12 cellular contexts compared by ENCODE assay signal in the genomic region with DNA sequence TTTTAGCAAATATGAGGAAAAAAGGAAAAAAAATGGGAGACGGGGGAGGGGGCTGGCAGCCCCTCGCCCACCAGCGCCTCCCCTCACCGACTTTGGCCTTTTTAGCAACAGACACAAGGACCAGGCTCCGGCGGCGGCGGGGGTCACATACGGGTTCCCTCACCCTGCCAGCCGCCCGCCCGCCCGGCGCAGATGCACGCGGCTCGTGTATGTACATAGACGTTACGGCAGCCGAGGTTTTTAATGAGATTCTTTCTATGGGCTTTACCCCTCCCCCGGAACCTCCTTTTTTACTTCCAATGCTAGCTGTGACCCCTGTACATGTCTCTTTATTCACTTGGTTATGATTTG. TPM values are rescaled to one million over a fixed set of nuclear protein-coding genes. Genes with fewer than 3 reads are reported as not detected.
DNase-seq lines count a peak whose midpoint lies in the region; ATAC-seq and TF ChIP-seq lines count a peak whose summit lies in the region.
"Had no signal": no experiment of that assay in that cellular context is flagged by ENCODE, and none has a peak within 500 bp of the region (broad histone marks: within the 10 kb centered on the region; RNA-seq: fewer than 3 reads in every experiment).

No MANE protein-coding gene starts in this region.

- no peak overlapping the region for H3K27ac Mint-ChIP-seq in endodermal cell

- peaks cover 61% of the 10 kb centered on the region for H3K4me1 ChIP-seq in left ventricle myocardium inferior
- peaks cover 0 to 43% of the 10 kb centered on the region in 2 donors for H3K4me1 ChIP-seq in right atrium auricular region
- no peaks in the 10 kb centered on the region for H3K4me1 ChIP-seq in endodermal cell (ENCODE audit: control insufficient read depth, insufficient read depth, low read length)
- H3K4me1 ChIP-seq in psoas muscle, result peaks cover 24% of the 10 kb centered on the region

- H3K27ac ChIP-seq in left ventricle myocardium inferior (replicated peaks) (peak overlapping the region; percentile 99), right atrium auricular region (peak overlapping the region in 1 of 2 donors; percentile 90), endodermal cell (ENCODE audit: low read depth, low read length) (no peak overlapping the region), psoas muscle (peak overlapping the region; percentile 30)
- H3K27ac ChIP-seq: ascending aorta had no signal

- DNase-seq in left ventricle myocardium inferior (no peak), right atrium auricular region (ENCODE audit: low spot score) (no peak), endodermal cell (peak; percentile 81), psoas muscle (peak in 1 of 2 donors; percentile 54), globus pallidus (ENCODE audit: low spot score) (no peak), erythroblast (lab: John Stamatoyannopoulos, UW) (no peak)
- DNase-seq: DND-41, hippocampal formation, Kasumi-1, NCI-H1930, SW 1271 had no signal

- intact Hi-C loops in left ventricle myocardium inferior (cut with micrococcal nuclease), result no loop called here
- intact Hi-C loops in psoas muscle (cut with DNase I), result loop anchor here in 1 of 2 donors (5.0 kb wide), 1 partner anchor 111 kb away; no protein-coding TSS in a partner anchor

- peaks cover 36% of the 10 kb centered on the region for H3K27me3 Mint-ChIP-seq in endodermal cell (ENCODE audit: insufficient read depth)

- H3K36me3 ChIP-seq in left ventricle myocardium inferior, result peaks cover 48% of the 10 kb centered on the region
- H3K36me3 ChIP-seq in right atrium auricular region, result peaks cover 48% of the 10 kb centered on the region
- peaks cover 41% of the 10 kb centered on the region for H3K36me3 ChIP-seq in endodermal cell (ENCODE audit: control insufficient read depth, insufficient read depth, low read length)
- peaks cover 8 to 57% of the 10 kb centered on the region in 2 donors for H3K36me3 ChIP-seq in psoas muscle (ENCODE audit: insufficient read depth in 1 of 2, low read depth in 1 of 2)

- ATAC-seq in psoas muscle, result no peak

- H3K9me3 ChIP-seq in left ventricle myocardium inferior (replicated peaks) (no peaks in the 10 kb centered on the region), right atrium auricular region (no peaks in the 10 kb centered on the region), endodermal cell (ENCODE audit: control insufficient read depth, low read length) (no peaks in the 10 kb centered on the region), psoas muscle (no peaks in the 10 kb centered on the region)
- H3K9me3 ChIP-seq: ascending aorta had no signal

- WGBS in endodermal cell (ENCODE audit: insufficient coverage in 1 of 2, insufficient read length in 1 of 2), 2 experiments, result 65 to 80% methylated on average over 17 to 21 of the region's 21 CpGs
- WGBS in psoas muscle, 3 donors, result 76 to 81% (median 78%) methylated on average over 21 of the region's 21 CpGs

- TF ChIP-seq POLR2A in erythroblast (IDR thresholded peaks at IDR 0.05; ENCODE audit: low read length), result no peak

- no peak overlapping the region for H3K9ac ChIP-seq in endodermal cell (ENCODE audit: extremely low read depth, low read length, poor library complexity, severe bottlenecking)

- peaks cover 14% of the 10 kb centered on the region for H3K4me1 Mint-ChIP-seq in endodermal cell

- no peaks in the 10 kb centered on the region for H3K9me3 Mint-ChIP-seq in endodermal cell

- peaks cover 40% of the 10 kb centered on the region for H3K36me3 Mint-ChIP-seq in endodermal cell (ENCODE audit: low read depth)

- H3K27me3 ChIP-seq in left ventricle myocardium inferior (ENCODE audit: low read depth), result no peaks in the 10 kb centered on the region
- no peaks in the 10 kb centered on the region for H3K27me3 ChIP-seq in right atrium auricular region
- H3K27me3 ChIP-seq in endodermal cell (ENCODE audit: control insufficient read depth, insufficient read depth, low read length, poor library complexity, severe bottlenecking), result no peaks in the 10 kb centered on the region
- H3K27me3 ChIP-seq in psoas muscle (ENCODE audit: insufficient read depth in 3 of 3, low read length in 2 of 3), result no peaks in the 10 kb centered on the region
- H3K27me3 ChIP-seq: ascending aorta had no signal

- H3K4me3 Mint-ChIP-seq in endodermal cell, result no peak overlapping the region

- TF ChIP-seq CTCF in left ventricle myocardium inferior (IDR thresholded peaks at IDR 0.05; ENCODE audit: borderline replicate concordance), result no peak
- no peak for TF ChIP-seq CTCF in right atrium auricular region (IDR thresholded peaks at IDR 0.05)
- no peak for TF ChIP-seq CTCF in endodermal cell (conservative IDR thresholded peaks at IDR 0.05)
- TF ChIP-seq CTCF in psoas muscle (IDR thresholded peaks at IDR 0.05), result no peak

- peak overlapping the region; percentile 86 for H3K4me3 ChIP-seq in left ventricle myocardium inferior
- no peak overlapping the region for H3K4me3 ChIP-seq in right atrium auricular region
- no peak overlapping the region for H3K4me3 ChIP-seq in endodermal cell (ENCODE audit: low read length)
- H3K4me3 ChIP-seq in psoas muscle, result peak overlapping the region; percentile 86
- H3K4me3 ChIP-seq: ascending aorta had no signal

RNA-seq across cellular contexts. Expression of gene TMEM88, which starts 1.2 kb away (rescaled TPM):
- total RNA-seq in left ventricle myocardium inferior, result 26.4 TPM
- 10 to 100 TPM; 42.5 to 53.2 TPM for total RNA-seq in right atrium auricular region
- 10 to 100 TPM; 16.8 to 26.8 TPM for total RNA-seq in endodermal cell
- polyA plus RNA-seq in endodermal cell (2013, experiment 1 of 2), result 24.6 TPM
- polyA plus RNA-seq in endodermal cell (2013, experiment 2 of 2), result 22.9 TPM
- 10 to 100 TPM; 16.3 to 31.3 (median 19.0) TPM for total RNA-seq in psoas muscle
- polyA plus RNA-seq in psoas muscle, result 10 to 100 TPM; 24.0 to 57.4 (median 42.6) TPM

RNA-seq across cellular contexts. Expression of gene NAA38, which starts 3.7 kb away (rescaled TPM):
- total RNA-seq in left ventricle myocardium inferior, result 89.8 TPM
- total RNA-seq in right atrium auricular region, result 10 to 100 TPM; 77.1 to 85.0 TPM
- 10 to 100 TPM; 38.9 to 44.8 TPM for total RNA-seq in endodermal cell
- polyA plus RNA-seq in endodermal cell (2013, experiment 1 of 2), result 65.6 TPM
- polyA plus RNA-seq in endodermal cell (2013, experiment 2 of 2), result 58.9 TPM
- total RNA-seq in psoas muscle, result 10 to 100 TPM; 60.8 to 95.4 (median 73.3) TPM
- 100 to 1,000 TPM; 104 to 148 (median 109) TPM for polyA plus RNA-seq in psoas muscle

RNA-seq across cellular contexts. Expression of gene CYB5D1, which starts 4.1 kb away (rescaled TPM):
- total RNA-seq in left ventricle myocardium inferior (17.8 TPM), right atrium auricular region (1 to 10 TPM; 5.1 to 6.8 TPM), endodermal cell (10 to 100 TPM; 10.6 to 12.9 TPM), psoas muscle (10 to 100 TPM in 2 of 4 donors, 1 to 10 TPM in 2; 9.9 to 11.9 (median 10.2) TPM)
- 10.5 TPM for polyA plus RNA-seq in endodermal cell (2013, experiment 1 of 2)
- polyA plus RNA-seq in endodermal cell (2013, experiment 2 of 2), result 8.3 TPM
- 10 to 100 TPM in 2 of 3 donors, 1 to 10 TPM in 1; 7.1 to 31.7 (median 10.4) TPM for polyA plus RNA-seq in psoas muscle

RNA-seq across cellular contexts. Expression of gene KDM6B, which starts 19.7 kb away (rescaled TPM):
- total RNA-seq in left ventricle myocardium inferior (23.3 TPM), right atrium auricular region (10 to 100 TPM; 11.0 to 11.1 TPM), endodermal cell (10 to 100 TPM; 53.3 to 60.3 TPM), psoas muscle (10 to 100 TPM; 11.8 to 26.0 (median 17.9) TPM)
- 44.5 TPM for polyA plus RNA-seq in endodermal cell (2013, experiment 1 of 2)
- polyA plus RNA-seq in endodermal cell (2013, experiment 2 of 2), result 40.5 TPM
- 10 to 100 TPM in 1 of 3 donors, 1 to 10 TPM in 2; 2.8 to 16.6 (median 6.3) TPM for polyA plus RNA-seq in psoas muscle

RNA-seq across cellular contexts. Expression of gene CHD3, which starts 34.9 kb away (rescaled TPM):
- total RNA-seq in left ventricle myocardium inferior (15.6 TPM), right atrium auricular region (10 to 100 TPM; 17.6 to 44.7 TPM), endodermal cell (10 to 100 TPM; 55.0 to 64.1 TPM), psoas muscle (10 to 100 TPM in 1 of 4 donors, 1 to 10 TPM in 3; 5.8 to 13.1 (median 7.5) TPM)
- polyA plus RNA-seq in endodermal cell (2013, experiment 1 of 2), result 66.3 TPM
- 63.7 TPM for polyA plus RNA-seq in endodermal cell (2013, experiment 2 of 2)
- polyA plus RNA-seq in psoas muscle, result 1 to 10 TPM; 3.3 to 6.9 (median 6.8) TPM

Comparison
In these comparisons a context has a peak if more than half of its experiments do, and no peak if none do; other contexts are left out.
1. H3K4me3 ChIP-seq: peak in left ventricle myocardium inferior (single experiment) and psoas muscle (single experiment); none in right atrium auricular region (0 of 2) and endodermal cell (single experiment).